ENCODE assay signal across 1 cellular context in the genomic region with DNA sequence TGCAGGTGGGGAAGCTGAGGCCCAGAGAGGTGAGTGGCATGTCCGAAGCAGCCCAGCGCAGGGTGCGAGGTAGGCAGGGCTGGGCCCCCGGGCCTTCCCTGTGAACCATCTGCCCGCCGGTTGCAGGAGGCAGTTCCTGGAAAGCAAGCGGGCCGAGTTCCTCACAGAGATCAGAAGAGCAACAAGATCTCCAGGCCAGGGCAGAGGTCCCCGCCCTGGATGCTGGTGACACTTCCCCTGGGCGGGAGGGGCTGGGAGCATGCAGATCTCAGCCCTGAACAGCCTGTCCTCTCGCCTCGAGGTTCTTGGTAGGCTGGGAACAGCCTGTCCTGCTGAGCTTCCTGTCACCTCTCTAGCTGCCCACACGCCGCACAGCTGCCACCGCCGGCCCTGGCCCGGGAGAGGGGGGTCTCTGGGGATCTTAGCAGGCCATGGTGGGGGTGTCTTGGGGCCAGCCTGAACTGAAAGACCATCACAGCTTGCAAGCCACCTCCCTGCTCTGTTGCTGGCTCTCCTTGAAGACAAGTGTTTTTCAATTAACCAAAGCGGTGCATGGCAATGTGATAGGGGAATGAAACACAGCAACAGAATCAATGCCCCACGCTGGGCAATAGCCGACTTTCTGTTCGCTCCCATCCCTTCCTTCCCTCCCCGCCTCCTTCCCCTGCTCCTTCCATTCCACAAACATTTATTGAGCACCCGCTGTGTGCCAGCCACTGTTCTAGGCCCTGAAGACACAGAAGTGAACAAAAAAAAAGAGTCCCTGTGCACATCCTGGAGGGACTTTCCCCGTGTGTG.
TF ChIP-seq lines count a peak whose summit lies in the region.

No MANE protein-coding gene starts in this region.

TF ChIP-seq in HepG2, 621 proteins besides CTCF, POLR2A, EP300 and RAD21 (continued from another document and continues in another):
- TF ChIP-seq, protein P1, sequence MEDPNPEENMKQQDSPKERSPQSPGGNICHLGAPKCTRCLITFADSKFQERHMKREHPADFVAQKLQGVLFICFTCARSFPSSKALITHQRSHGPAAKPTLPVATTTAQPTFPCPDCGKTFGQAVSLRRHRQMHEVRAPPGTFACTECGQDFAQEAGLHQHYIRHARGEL (CRISPR knock-in tag; IDR thresholded peaks at IDR 0.05) = no peak
- no peak for TF ChIP-seq PHB2 (IDR thresholded peaks at IDR 0.05; ENCODE audit: partially characterized antibody)
- TF ChIP-seq ZNF780A (CRISPR knock-in tag; IDR thresholded peaks at IDR 0.05) = no peak
- TF ChIP-seq ZBTB3 (CRISPR knock-in tag; IDR thresholded peaks at IDR 0.05; ENCODE audit: borderline replicate concordance, low read depth) = no peak
- TF ChIP-seq RXRB (CRISPR knock-in tag; IDR thresholded peaks at IDR 0.05; ENCODE audit: borderline replicate concordance) = peak; percentile 75
- TF ChIP-seq ZNF616 (CRISPR knock-in tag; IDR thresholded peaks at IDR 0.05; ENCODE audit: low read depth) = no peak
- TF ChIP-seq SALL1 (CRISPR knock-in tag; IDR thresholded peaks at IDR 0.05) = peak; percentile 79
- TF ChIP-seq, protein P2, sequence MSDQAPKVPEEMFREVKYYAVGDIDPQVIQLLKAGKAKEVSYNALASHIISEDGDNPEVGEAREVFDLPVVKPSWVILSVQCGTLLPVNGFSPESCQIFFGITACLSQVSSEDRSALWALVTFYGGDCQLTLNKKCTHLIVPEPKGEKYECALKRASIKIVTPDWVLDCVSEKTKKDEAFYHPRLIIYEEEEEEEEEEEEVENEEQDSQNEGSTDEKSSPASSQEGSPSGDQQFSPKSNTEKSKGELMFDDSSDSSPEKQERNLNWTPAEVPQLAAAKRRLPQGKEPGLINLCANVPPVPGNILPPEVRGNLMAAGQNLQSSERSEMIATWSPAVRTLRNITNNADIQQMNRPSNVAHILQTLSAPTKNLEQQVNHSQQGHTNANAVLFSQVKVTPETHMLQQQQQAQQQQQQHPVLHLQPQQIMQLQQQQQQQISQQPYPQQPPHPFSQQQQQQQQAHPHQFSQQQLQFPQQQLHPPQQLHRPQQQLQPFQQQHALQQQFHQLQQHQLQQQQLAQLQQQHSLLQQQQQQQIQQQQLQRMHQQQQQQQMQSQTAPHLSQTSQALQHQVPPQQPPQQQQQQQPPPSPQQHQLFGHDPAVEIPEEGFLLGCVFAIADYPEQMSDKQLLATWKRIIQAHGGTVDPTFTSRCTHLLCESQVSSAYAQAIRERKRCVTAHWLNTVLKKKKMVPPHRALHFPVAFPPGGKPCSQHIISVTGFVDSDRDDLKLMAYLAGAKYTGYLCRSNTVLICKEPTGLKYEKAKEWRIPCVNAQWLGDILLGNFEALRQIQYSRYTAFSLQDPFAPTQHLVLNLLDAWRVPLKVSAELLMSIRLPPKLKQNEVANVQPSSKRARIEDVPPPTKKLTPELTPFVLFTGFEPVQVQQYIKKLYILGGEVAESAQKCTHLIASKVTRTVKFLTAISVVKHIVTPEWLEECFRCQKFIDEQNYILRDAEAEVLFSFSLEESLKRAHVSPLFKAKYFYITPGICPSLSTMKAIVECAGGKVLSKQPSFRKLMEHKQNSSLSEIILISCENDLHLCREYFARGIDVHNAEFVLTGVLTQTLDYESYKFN (CRISPR knock-in tag; conservative IDR thresholded peaks at IDR 0.05) = peak; percentile 40; the same call in 1 of the 2 replicates
- TF ChIP-seq ZNF547 (CRISPR knock-in tag; IDR thresholded peaks at IDR 0.05) = no peak
- no peak for TF ChIP-seq NFRKB (IDR thresholded peaks at IDR 0.05)
- peak; percentile 32 for TF ChIP-seq ZFP36 (IDR thresholded peaks at IDR 0.05; ENCODE audit: borderline replicate concordance, low read depth, low read length, partially characterized antibody)
- no peak for TF ChIP-seq PITX1 (CRISPR knock-in tag; IDR thresholded peaks at IDR 0.05)
- peak; percentile 79; the same call in 1 of the 2 replicates for TF ChIP-seq MAZ (IDR thresholded peaks at IDR 0.05; ENCODE audit: borderline replicate concordance, low read depth, low read length)
- TF ChIP-seq MAZ (CRISPR knock-in tag; IDR thresholded peaks at IDR 0.05; ENCODE audit: low read depth) = peak; percentile 33; the same call in 1 of the 2 replicates
- no peak; the same call in 1 of the 2 replicates for TF ChIP-seq ZNF83 (CRISPR knock-in tag; IDR thresholded peaks at IDR 0.05; ENCODE audit: borderline replicate concordance)
- 0 out of 2 replicates have a peak, but pooled peaks have one; percentile 37 for TF ChIP-seq NRL (CRISPR knock-in tag; IDR thresholded peaks at IDR 0.05; ENCODE audit: borderline replicate concordance)
- TF ChIP-seq STAT5B (CRISPR knock-in tag; IDR thresholded peaks at IDR 0.05) = no peak
- TF ChIP-seq ZEB1 (IDR thresholded peaks at IDR 0.05; ENCODE audit: insufficient replicate concordance, low read depth) = no peak
- TF ChIP-seq MAFG (CRISPR knock-in tag; IDR thresholded peaks at IDR 0.05) = no peak
- no peak for TF ChIP-seq ZNF44 (CRISPR knock-in tag; IDR thresholded peaks at IDR 0.05)
- TF ChIP-seq, protein P3, sequence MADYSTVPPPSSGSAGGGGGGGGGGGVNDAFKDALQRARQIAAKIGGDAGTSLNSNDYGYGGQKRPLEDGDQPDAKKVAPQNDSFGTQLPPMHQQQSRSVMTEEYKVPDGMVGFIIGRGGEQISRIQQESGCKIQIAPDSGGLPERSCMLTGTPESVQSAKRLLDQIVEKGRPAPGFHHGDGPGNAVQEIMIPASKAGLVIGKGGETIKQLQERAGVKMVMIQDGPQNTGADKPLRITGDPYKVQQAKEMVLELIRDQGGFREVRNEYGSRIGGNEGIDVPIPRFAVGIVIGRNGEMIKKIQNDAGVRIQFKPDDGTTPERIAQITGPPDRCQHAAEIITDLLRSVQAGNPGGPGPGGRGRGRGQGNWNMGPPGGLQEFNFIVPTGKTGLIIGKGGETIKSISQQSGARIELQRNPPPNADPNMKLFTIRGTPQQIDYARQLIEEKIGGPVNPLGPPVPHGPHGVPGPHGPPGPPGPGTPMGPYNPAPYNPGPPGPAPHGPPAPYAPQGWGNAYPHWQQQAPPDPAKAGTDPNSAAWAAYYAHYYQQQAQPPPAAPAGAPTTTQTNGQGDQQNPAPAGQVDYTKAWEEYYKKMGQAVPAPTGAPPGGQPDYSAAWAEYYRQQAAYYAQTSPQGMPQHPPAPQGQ (CRISPR knock-in tag; IDR thresholded peaks at IDR 0.05; ENCODE audit: borderline replicate concordance) = no peak
- TF ChIP-seq CC2D1A (CRISPR knock-in tag; IDR thresholded peaks at IDR 0.05) = no peak
- TF ChIP-seq HNF4A (CRISPR knock-in tag; IDR thresholded peaks at IDR 0.05) = peak; percentile 64
- no peak for TF ChIP-seq RBM22 (optimal IDR thresholded peaks at IDR 0.05; ENCODE audit: low read length)
- TF ChIP-seq, protein P4, sequence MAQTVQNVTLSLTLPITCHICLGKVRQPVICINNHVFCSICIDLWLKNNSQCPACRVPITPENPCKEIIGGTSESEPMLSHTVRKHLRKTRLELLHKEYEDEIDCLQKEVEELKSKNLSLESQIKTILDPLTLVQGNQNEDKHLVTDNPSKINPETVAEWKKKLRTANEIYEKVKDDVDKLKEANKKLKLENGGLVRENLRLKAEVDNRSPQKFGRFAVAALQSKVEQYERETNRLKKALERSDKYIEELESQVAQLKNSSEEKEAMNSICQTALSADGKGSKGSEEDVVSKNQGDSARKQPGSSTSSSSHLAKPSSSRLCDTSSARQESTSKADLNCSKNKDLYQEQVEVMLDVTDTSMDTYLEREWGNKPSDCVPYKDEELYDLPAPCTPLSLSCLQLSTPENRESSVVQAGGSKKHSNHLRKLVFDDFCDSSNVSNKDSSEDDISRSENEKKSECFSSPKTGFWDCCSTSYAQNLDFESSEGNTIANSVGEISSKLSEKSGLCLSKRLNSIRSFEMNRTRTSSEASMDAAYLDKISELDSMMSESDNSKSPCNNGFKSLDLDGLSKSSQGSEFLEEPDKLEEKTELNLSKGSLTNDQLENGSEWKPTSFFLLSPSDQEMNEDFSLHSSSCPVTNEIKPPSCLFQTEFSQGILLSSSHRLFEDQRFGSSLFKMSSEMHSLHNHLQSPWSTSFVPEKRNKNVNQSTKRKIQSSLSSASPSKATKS (CRISPR knock-in tag; IDR thresholded peaks at IDR 0.05) = no peak
- TF ChIP-seq NR2F6 (IDR thresholded peaks at IDR 0.05) = peak; percentile 52; the same call in 1 of the 2 replicates
- TF ChIP-seq NR2F6 (CRISPR knock-in tag; IDR thresholded peaks at IDR 0.05) = peak; percentile 87
- peak; percentile 34; the same call in 1 of the 2 replicates for TF ChIP-seq ZNF264 (CRISPR knock-in tag; IDR thresholded peaks at IDR 0.05)
- 0 out of 2 replicates have a peak, but pooled peaks have one; percentile 44 for TF ChIP-seq KLF12 (CRISPR knock-in tag; IDR thresholded peaks at IDR 0.05; ENCODE audit: borderline replicate concordance)
- peak; percentile 75 for TF ChIP-seq TBX2 (CRISPR knock-in tag; IDR thresholded peaks at IDR 0.05; ENCODE audit: borderline replicate concordance)
- no peak for TF ChIP-seq ZNF775 (CRISPR knock-in tag; IDR thresholded peaks at IDR 0.05; ENCODE audit: borderline replicate concordance)
- TF ChIP-seq ZNF234 (CRISPR knock-in tag; conservative IDR thresholded peaks at IDR 0.05) = no peak
- no peak for TF ChIP-seq BHLHE40 (IDR thresholded peaks at IDR 0.05; ENCODE audit: low read length)
- no peak for TF ChIP-seq ZNF30 (CRISPR knock-in tag; IDR thresholded peaks at IDR 0.05)
- TF ChIP-seq, protein P5, sequence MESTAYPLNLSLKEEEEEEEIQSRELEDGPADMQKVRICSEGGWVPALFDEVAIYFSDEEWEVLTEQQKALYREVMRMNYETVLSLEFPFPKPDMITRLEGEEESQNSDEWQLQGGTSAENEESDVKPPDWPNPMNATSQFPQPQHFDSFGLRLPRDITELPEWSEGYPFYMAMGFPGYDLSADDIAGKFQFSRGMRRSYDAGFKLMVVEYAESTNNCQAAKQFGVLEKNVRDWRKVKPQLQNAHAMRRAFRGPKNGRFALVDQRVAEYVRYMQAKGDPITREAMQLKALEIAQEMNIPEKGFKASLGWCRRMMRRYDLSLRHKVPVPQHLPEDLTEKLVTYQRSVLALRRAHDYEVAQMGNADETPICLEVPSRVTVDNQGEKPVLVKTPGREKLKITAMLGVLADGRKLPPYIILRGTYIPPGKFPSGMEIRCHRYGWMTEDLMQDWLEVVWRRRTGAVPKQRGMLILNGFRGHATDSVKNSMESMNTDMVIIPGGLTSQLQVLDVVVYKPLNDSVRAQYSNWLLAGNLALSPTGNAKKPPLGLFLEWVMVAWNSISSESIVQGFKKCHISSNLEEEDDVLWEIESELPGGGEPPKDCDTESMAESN (CRISPR knock-in tag; conservative IDR thresholded peaks at IDR 0.05) = no peak
- TF ChIP-seq, protein P6, sequence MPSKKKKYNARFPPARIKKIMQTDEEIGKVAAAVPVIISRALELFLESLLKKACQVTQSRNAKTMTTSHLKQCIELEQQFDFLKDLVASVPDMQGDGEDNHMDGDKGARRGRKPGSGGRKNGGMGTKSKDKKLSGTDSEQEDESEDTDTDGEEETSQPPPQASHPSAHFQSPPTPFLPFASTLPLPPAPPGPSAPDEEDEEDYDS (CRISPR knock-in tag; IDR thresholded peaks at IDR 0.05) = no peak
- TF ChIP-seq HNRNPUL1 (IDR thresholded peaks at IDR 0.05; ENCODE audit: low read depth, low read length) = no peak
- TF ChIP-seq ZBTB7B (CRISPR knock-in tag; IDR thresholded peaks at IDR 0.05) = no peak
- TF ChIP-seq, protein P7, sequence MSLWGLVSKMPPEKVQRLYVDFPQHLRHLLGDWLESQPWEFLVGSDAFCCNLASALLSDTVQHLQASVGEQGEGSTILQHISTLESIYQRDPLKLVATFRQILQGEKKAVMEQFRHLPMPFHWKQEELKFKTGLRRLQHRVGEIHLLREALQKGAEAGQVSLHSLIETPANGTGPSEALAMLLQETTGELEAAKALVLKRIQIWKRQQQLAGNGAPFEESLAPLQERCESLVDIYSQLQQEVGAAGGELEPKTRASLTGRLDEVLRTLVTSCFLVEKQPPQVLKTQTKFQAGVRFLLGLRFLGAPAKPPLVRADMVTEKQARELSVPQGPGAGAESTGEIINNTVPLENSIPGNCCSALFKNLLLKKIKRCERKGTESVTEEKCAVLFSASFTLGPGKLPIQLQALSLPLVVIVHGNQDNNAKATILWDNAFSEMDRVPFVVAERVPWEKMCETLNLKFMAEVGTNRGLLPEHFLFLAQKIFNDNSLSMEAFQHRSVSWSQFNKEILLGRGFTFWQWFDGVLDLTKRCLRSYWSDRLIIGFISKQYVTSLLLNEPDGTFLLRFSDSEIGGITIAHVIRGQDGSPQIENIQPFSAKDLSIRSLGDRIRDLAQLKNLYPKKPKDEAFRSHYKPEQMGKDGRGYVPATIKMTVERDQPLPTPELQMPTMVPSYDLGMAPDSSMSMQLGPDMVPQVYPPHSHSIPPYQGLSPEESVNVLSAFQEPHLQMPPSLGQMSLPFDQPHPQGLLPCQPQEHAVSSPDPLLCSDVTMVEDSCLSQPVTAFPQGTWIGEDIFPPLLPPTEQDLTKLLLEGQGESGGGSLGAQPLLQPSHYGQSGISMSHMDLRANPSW (CRISPR knock-in tag; IDR thresholded peaks at IDR 0.05; ENCODE audit: borderline replicate concordance) = no peak
- TF ChIP-seq ZNF713 (CRISPR knock-in tag; IDR thresholded peaks at IDR 0.05) = no peak
- no peak for TF ChIP-seq ZBTB7A (CRISPR knock-in tag; IDR thresholded peaks at IDR 0.05)
- TF ChIP-seq ZNF331 (CRISPR knock-in tag; IDR thresholded peaks at IDR 0.05) = peak; percentile 44; the same call in 1 of the 2 replicates
- TF ChIP-seq PAF1 (CRISPR knock-in tag; IDR thresholded peaks at IDR 0.05) = no peak
- 0 out of 2 replicates have a peak, but pooled peaks have one; percentile 17 for TF ChIP-seq ZNF589 (CRISPR knock-in tag; conservative IDR thresholded peaks at IDR 0.05)
- TF ChIP-seq ZNF33A (CRISPR knock-in tag; IDR thresholded peaks at IDR 0.05; ENCODE audit: borderline replicate concordance) = no peak
- peak; percentile 97 for TF ChIP-seq ZNF768 (CRISPR knock-in tag; IDR thresholded peaks at IDR 0.05)
- TF ChIP-seq, protein P8, sequence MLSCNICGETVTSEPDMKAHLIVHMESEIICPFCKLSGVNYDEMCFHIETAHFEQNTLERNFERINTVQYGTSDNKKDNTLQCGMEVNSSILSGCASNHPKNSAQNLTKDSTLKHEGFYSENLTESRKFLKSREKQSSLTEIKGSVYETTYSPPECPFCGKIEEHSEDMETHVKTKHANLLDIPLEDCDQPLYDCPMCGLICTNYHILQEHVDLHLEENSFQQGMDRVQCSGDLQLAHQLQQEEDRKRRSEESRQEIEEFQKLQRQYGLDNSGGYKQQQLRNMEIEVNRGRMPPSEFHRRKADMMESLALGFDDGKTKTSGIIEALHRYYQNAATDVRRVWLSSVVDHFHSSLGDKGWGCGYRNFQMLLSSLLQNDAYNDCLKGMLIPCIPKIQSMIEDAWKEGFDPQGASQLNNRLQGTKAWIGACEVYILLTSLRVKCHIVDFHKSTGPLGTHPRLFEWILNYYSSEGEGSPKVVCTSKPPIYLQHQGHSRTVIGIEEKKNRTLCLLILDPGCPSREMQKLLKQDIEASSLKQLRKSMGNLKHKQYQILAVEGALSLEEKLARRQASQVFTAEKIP (CRISPR knock-in tag; IDR thresholded peaks at IDR 0.05; ENCODE audit: borderline replicate concordance) = no peak
- TF ChIP-seq ZNF737 (CRISPR knock-in tag; IDR thresholded peaks at IDR 0.05; ENCODE audit: borderline replicate concordance) = no peak
- TF ChIP-seq JUN (CRISPR knock-in tag; IDR thresholded peaks at IDR 0.05) = no peak
- TF ChIP-seq SALL2 (CRISPR knock-in tag; IDR thresholded peaks at IDR 0.05) = 0 out of 2 replicates have a peak, but pooled peaks have one; percentile 28
- TF ChIP-seq HOXA9 (CRISPR knock-in tag; IDR thresholded peaks at IDR 0.05; ENCODE audit: borderline replicate concordance) = no peak
- TF ChIP-seq FOXO1 (CRISPR knock-in tag; IDR thresholded peaks at IDR 0.05) = no peak; the same call in 1 of the 2 replicates
- peak; percentile 64; the same call in 1 of the 2 replicates for TF ChIP-seq HDAC2 (CRISPR knock-in tag; IDR thresholded peaks at IDR 0.05)
- no peak for TF ChIP-seq ZNF782 (CRISPR knock-in tag; IDR thresholded peaks at IDR 0.05; ENCODE audit: borderline replicate concordance)
